1 cellular context compared by ENCODE assay signal in genomic region chr12:31362759-31363415, GRCh38.
TF ChIP-seq lines count a peak whose summit lies in the region.

No MANE protein-coding gene starts in this region.

TF ChIP-seq in HepG2, 621 proteins besides CTCF, POLR2A, EP300 and RAD21 (continued from another document):
- TF ChIP-seq ZNF318 (CRISPR knock-in tag; IDR thresholded peaks at IDR 0.05) (no peak), ZNF546 (CRISPR knock-in tag; conservative IDR thresholded peaks at IDR 0.05) (no peak), HCFC1 (IDR thresholded peaks at IDR 0.05; ENCODE audit: low read depth, low read length) (no peak), ZNF451 (CRISPR knock-in tag; IDR thresholded peaks at IDR 0.05) (0 out of 2 replicates have a peak, but pooled peaks have one; percentile 9), DZIP1 (CRISPR knock-in tag; IDR thresholded peaks at IDR 0.05) (no peak), GTF2F1 (IDR thresholded peaks at IDR 0.05; ENCODE audit: low read length) (no peak), MAX (IDR thresholded peaks at IDR 0.05) (peak; percentile 93), MTERF4 (CRISPR knock-in tag; IDR thresholded peaks at IDR 0.05) (no peak), NR2C2 (CRISPR knock-in tag; IDR thresholded peaks at IDR 0.05; ENCODE audit: borderline replicate concordance) (no peak), ZBTB44 (CRISPR knock-in tag; IDR thresholded peaks at IDR 0.05) (no peak), MYC (CRISPR knock-in tag; IDR thresholded peaks at IDR 0.05; ENCODE audit: borderline replicate concordance) (peak; percentile 75; the same call in 1 of the 2 replicates), MIXL1 (CRISPR knock-in tag; IDR thresholded peaks at IDR 0.05) (no peak), THAP7 (CRISPR knock-in tag; IDR thresholded peaks at IDR 0.05) (0 out of 2 replicates have a peak, but pooled peaks have one; percentile 54), MYPOP (CRISPR knock-in tag; IDR thresholded peaks at IDR 0.05) (no peak; the same call in 1 of the 2 replicates), ZNF776 (CRISPR knock-in tag; IDR thresholded peaks at IDR 0.05) (no peak), HOXA5 (CRISPR knock-in tag; IDR thresholded peaks at IDR 0.05) (no peak), ZBTB33 (CRISPR knock-in tag; IDR thresholded peaks at IDR 0.05) (no peak), NFYC (CRISPR knock-in tag; IDR thresholded peaks at IDR 0.05) (no peak), ZMYM3 (CRISPR knock-in tag; IDR thresholded peaks at IDR 0.05) (peak; percentile 31; the same call in 1 of the 2 replicates), ZNF484 (CRISPR knock-in tag; IDR thresholded peaks at IDR 0.05; ENCODE audit: borderline replicate concordance, low read depth) (no peak), ZNF687 (CRISPR knock-in tag; IDR thresholded peaks at IDR 0.05) (peak; percentile 90), BHLHE40 (IDR thresholded peaks at IDR 0.05; ENCODE audit: low read length) (peak; percentile 27; the same call in 1 of the 2 replicates), TCF7L2 (IDR thresholded peaks at IDR 0.05; ENCODE audit: low read depth, low read length) (no peak), ZNF333 (CRISPR knock-in tag; IDR thresholded peaks at IDR 0.05; ENCODE audit: borderline replicate concordance) (no peak), IKZF1 (IDR thresholded peaks at IDR 0.05) (no peak), ZBTB7A (CRISPR knock-in tag; IDR thresholded peaks at IDR 0.05) (0 out of 2 replicates have a peak, but pooled peaks have one; percentile 35)
